Comparison of ENCODE assay signal across 1 cellular context in genomic region chr17:82563318-82563717, GRCh38.
TF ChIP-seq lines count a peak whose summit lies in the region.

No MANE protein-coding gene starts in this region.

TF ChIP-seq in SK-N-SH, 30 proteins besides CTCF, POLR2A, EP300 and RAD21 (continued from another document):
- no peak for TF ChIP-seq USF2 (IDR thresholded peaks at IDR 0.05; ENCODE audit: borderline replicate concordance, low read depth, low read length)
- no peak for TF ChIP-seq REST (IDR thresholded peaks at IDR 0.05; ENCODE audit: low read depth, low read length)
- no peak for TF ChIP-seq MEF2A (IDR thresholded peaks at IDR 0.05; ENCODE audit: borderline replicate concordance, low read depth)
TF ChIP-seq in SK-N-SH: peak in this region for 0.
